ENCODE assay signal across 19 cellular contexts in the genomic region with DNA sequence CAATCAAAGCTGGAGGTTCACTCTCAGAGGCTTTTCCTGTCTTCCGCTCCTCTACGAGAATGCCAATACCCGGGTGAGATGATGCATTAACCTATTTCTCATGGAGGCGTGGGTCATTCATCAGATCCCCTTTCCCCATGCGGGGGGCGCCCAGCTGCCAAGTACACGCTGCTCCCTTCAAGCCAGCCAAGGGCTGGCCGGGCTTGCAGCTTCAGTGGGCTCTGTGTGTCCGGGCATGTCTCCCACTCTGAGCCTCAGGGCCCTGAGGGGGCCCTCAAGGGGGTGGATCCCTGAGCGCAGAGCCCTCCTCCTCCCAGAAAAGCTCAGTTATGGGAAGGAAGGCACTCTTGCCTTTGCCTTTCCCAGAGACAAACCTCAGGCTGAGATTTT.
"Had no signal": no experiment of that assay in that cellular context is flagged by ENCODE, and none has a peak within 500 bp of the region (broad histone marks: within the 10 kb centered on the region; RNA-seq: fewer than 3 reads in every experiment).

No MANE protein-coding gene starts in this region.

- H3K36me3 ChIP-seq: stomach, uterus had no signal

- H3K27me3 ChIP-seq: stomach, uterus had no signal

- H3K27ac ChIP-seq: epithelial cell of prostate, stomach, uterus had no signal

- H3K4me1 ChIP-seq: uterus had no signal

- ATAC-seq: activated CD4-positive, alpha-beta T cell treated with anti-CD3 and anti-CD28 coated beads for 36 hours; left ventricle myocardium superior; mucosa of descending colon; stimulated activated effector memory CD8-positive, alpha-beta T cell treated with anti-CD3 and anti-CD28 coated beads, Interleukin-12 subunit alpha, Interleukin-12 subunit beta, amount 100 ng/mL, for 72 hours had no signal

- H3K4me3 ChIP-seq: mucosa of descending colon, stomach, uterus had no signal

- H3K9me3 ChIP-seq: uterus had no signal

- DNase-seq: activated B cell treated with CpG ODN at 0.5 μM for 24 hours; activated CD4-positive, alpha-beta T cell treated with anti-CD3 and anti-CD28 coated beads for 36 hours; activated CD4-positive, alpha-beta T cell treated with anti-CD3 and anti-CD28 coated beads, Interleukin-2, amount 50 U/mL, for 4 hours; activated CD8-positive, alpha-beta memory T cell treated with anti-CD3 and anti-CD28 coated beads for 24 hours; activated CD8-positive, alpha-beta memory T cell treated with anti-CD3 and anti-CD28 coated beads, Interleukin-2, amount 50 U/mL, for 4 hours; activated naive CD4-positive, alpha-beta T cell; activated T-cell treated with anti-CD3 and anti-CD28 coated beads, Interleukin-2, amount 50 U/mL, for 24 hours; cortex of kidney; endodermal cell; kidney glomerular epithelial cell; left ventricle myocardium superior; mesenchymal stem cell; mucosa of descending colon; nephron progenitor cell; stomach; T1000; uterus had no signal
